Comparison of ENCODE assay signal across 9 cellular contexts in the genomic region with DNA sequence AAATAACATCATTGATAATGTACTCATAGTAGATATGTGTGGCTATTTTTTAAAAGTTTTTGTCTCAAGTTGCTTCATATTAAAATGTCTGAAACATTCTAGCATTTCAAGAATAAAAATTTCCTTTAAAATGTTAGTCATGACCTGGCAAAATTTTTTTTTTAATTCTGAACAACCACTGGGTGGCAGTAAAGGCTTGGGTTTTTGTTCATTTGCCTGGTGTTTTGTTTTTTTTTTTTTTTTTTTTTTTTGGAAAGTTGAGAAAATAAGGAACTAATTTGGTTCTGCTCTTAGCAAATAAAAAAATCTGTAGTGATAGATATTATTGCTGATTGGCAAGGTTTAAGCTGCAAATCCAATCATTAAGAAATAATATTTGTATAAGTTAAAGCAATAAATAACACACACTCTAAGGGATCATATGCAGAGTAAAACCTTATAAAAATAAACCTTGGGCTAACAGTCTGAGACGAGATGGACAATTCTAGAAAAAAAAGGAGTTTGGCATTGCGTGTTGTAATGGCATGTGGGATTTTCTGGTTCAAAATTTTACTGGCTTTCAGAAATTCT.
DNase-seq lines count a peak whose midpoint lies in the region; ATAC-seq and TF ChIP-seq lines count a peak whose summit lies in the region.
"Had no signal": no experiment of that assay in that cellular context is flagged by ENCODE, and none has a peak within 500 bp of the region (broad histone marks: within the 10 kb centered on the region; RNA-seq: fewer than 3 reads in every experiment).

No MANE protein-coding gene starts in this region.

- no peak overlapping the region for H3K4me2 ChIP-seq in GM23248 (ENCODE audit: unreplicated experiment)

- peaks cover 2% of the 10 kb centered on the region for H3K27me3 Mint-ChIP-seq in CD8-positive, alpha-beta T cell (ENCODE audit: low read depth)

- H3K4me3 Mint-ChIP-seq in CD8-positive, alpha-beta T cell: no peak overlapping the region
- H3K4me3 Mint-ChIP-seq: T-helper 1 cell treated with Interleukin-12 subunit alpha and Interleukin-12 subunit beta and Interleukin-4 antibody, amounts not matched to agents 30 μg/mL and 1 μg/mL, for 36 hours had no signal

- no peaks in the 10 kb centered on the region for H3K36me3 ChIP-seq in CD8-positive, alpha-beta T cell (ENCODE audit: insufficient read depth, low read length)
- no peaks in the 10 kb centered on the region for H3K36me3 ChIP-seq in GM23248 (ENCODE audit: low read depth)
- H3K36me3 ChIP-seq in Peyer's patch: no peaks in the 10 kb centered on the region
- H3K36me3 ChIP-seq in spleen: no peaks in the 10 kb centered on the region
- H3K36me3 ChIP-seq in H7 (replicated peaks; ENCODE audit: control insufficient read depth, insufficient read depth, low read length): no peaks in the 10 kb centered on the region

- in situ Hi-C loops in GM23248 (cut with MboI): loop anchor here (10.0 to 25.0 kb wide), 2 partner anchors 270 to 1172 kb away; no protein-coding TSS in a partner anchor

- H3K9me2 ChIP-seq in GM23248 (ENCODE audit: insufficient read depth): no peaks in the 10 kb centered on the region

- H3K27ac ChIP-seq in CD8-positive, alpha-beta T cell (ENCODE audit: low read depth, low read length): no peak overlapping the region
- H3K27ac ChIP-seq in GM23248: no peak overlapping the region
- no peak overlapping the region for H3K27ac ChIP-seq in Peyer's patch
- no peak overlapping the region for H3K27ac ChIP-seq in spleen

- no peak overlapping the region for H3K9ac ChIP-seq in GM23248

- no peak for ATAC-seq in CD8-positive, alpha-beta T cell

- no peaks in the 10 kb centered on the region for H3F3A ChIP-seq in GM23248 (ENCODE audit: insufficient read depth)

- 10 to 18% methylated on average over 2 of the region's 2 CpGs for WGBS in GM23248 (ENCODE audit: low coverage in 1 of 2, low lambda C conversion rate in 2 of 2, missing lambda C conversion rate in 2 of 2), 2 experiments
- 38 to 73% (median 61%) methylated on average over 2 of the region's 2 CpGs for WGBS in spleen, 5 donors

- no peaks in the 10 kb centered on the region for H3K36me3 Mint-ChIP-seq in CD8-positive, alpha-beta T cell

- H3K9me3 ChIP-seq in CD8-positive, alpha-beta T cell (ENCODE audit: low read length): no peaks in the 10 kb centered on the region
- H3K9me3 ChIP-seq in GM23248 (ENCODE audit: low read depth) (no peaks in the 10 kb centered on the region), Peyer's patch (no peaks in the 10 kb centered on the region), spleen (peaks cover 0 to 9% (median 0%) of the 10 kb centered on the region in 8 donors)

- no peak overlapping the region for H3K4me3 ChIP-seq in CD8-positive, alpha-beta T cell (ENCODE audit: low read depth, low read length)
- H3K4me3 ChIP-seq in GM23248 (no peak overlapping the region), Peyer's patch (no peak overlapping the region), fibroblast of villous mesenchyme (ENCODE audit: low read depth, low read length) (no peak overlapping the region), spleen (no peak overlapping the region), H7 (ENCODE audit: insufficient read depth, low read depth, low read length) (no peak overlapping the region)

- TF ChIP-seq POLR2A in Peyer's patch (IDR thresholded peaks at IDR 0.05) (no peak), spleen (IDR thresholded peaks at IDR 0.05) (no peak)

- no peaks in the 10 kb centered on the region for H3K27me3 ChIP-seq in CD8-positive, alpha-beta T cell (ENCODE audit: insufficient read depth, low read length)
- no peaks in the 10 kb centered on the region for H3K27me3 ChIP-seq in GM23248 (replicated peaks; ENCODE audit: insufficient read depth)
- no peaks in the 10 kb centered on the region for H3K27me3 ChIP-seq in Peyer's patch
- no peaks in the 10 kb centered on the region for H3K27me3 ChIP-seq in spleen (replicated peaks in 1 of 7)
- H3K27me3 ChIP-seq in H7 (ENCODE audit: control insufficient read depth, insufficient read depth, low read length): no peaks in the 10 kb centered on the region

- POLR2A ChIA-PET in CD8-positive, alpha-beta T cell (lab: Charles Lee): no interaction called here

- CTCF ChIA-PET in CD8-positive, alpha-beta T cell (lab: Charles Lee): interaction anchor here (1.3 kb wide), 1 partner anchor 267 kb away, joined by 7 read pairs; no protein-coding TSS in a partner anchor

- H3K4me1 ChIP-seq in CD8-positive, alpha-beta T cell (ENCODE audit: insufficient read depth, low read length): no peaks in the 10 kb centered on the region
- no peaks in the 10 kb centered on the region for H3K4me1 ChIP-seq in GM23248 (ENCODE audit: insufficient read depth)
- no peaks in the 10 kb centered on the region for H3K4me1 ChIP-seq in Peyer's patch
- H3K4me1 ChIP-seq in spleen: peaks cover 0 to 3% (median 0%) of the 10 kb centered on the region in 6 donors

- no peak overlapping the region for H3K27ac Mint-ChIP-seq in CD8-positive, alpha-beta T cell
- H3K27ac Mint-ChIP-seq: T-helper 1 cell treated with Interleukin-12 subunit alpha and Interleukin-12 subunit beta and Interleukin-4 antibody, amounts not matched to agents 30 μg/mL and 1 μg/mL, for 36 hours had no signal

- H2AFZ ChIP-seq in GM23248: no peak overlapping the region

- H3K4me1 Mint-ChIP-seq in CD8-positive, alpha-beta T cell (ENCODE audit: low read depth): no peaks in the 10 kb centered on the region

- no peaks in the 10 kb centered on the region for H3K79me2 ChIP-seq in GM23248 (ENCODE audit: insufficient read depth)

- no peaks in the 10 kb centered on the region for H3K9me3 Mint-ChIP-seq in CD8-positive, alpha-beta T cell
- H3K9me3 Mint-ChIP-seq: T-helper 1 cell treated with Interleukin-12 subunit alpha and Interleukin-12 subunit beta and Interleukin-4 antibody, amounts not matched to agents 30 μg/mL and 1 μg/mL, for 36 hours had no signal

- intact Hi-C loops in CD8-positive, alpha-beta T cell (cut with DNase I, micrococcal nuclease): loop anchor here (1.0 to 10.0 kb wide), 6 partner anchors 157 to 1976 kb away; a partner anchor contains a TSS
- intact Hi-C loops in spleen (cut with DNase I; ENCODE audit: low total_unique reads): no loop called here

- TF ChIP-seq CTCF in CD8-positive, alpha-beta T cell (IDR thresholded peaks at IDR 0.05): peak; percentile 70
- TF ChIP-seq CTCF in Peyer's patch (IDR thresholded peaks at IDR 0.05) (peak in 4 of 6 experiments; percentile 32 to 60 (median 54)), fibroblast of villous mesenchyme (IDR thresholded peaks at IDR 0.05; ENCODE audit: insufficient read depth, low read depth, low read length) (peak; percentile 42), spleen (IDR thresholded peaks at IDR 0.05 in 8 of 11, conservative IDR thresholded peaks at IDR 0.05 in 3 of 11) (peak in 7 of 11 experiments; percentile 20 to 59 (median 46))

- no peaks in the 10 kb centered on the region for H4K20me1 ChIP-seq in GM23248 (ENCODE audit: insufficient read depth)

- peak in 1 of 7 experiments; percentile 12 for DNase-seq in CD8-positive, alpha-beta T cell
- DNase-seq in GM23248 (peak; percentile 64), Peyer's patch (no peak), fibroblast of villous mesenchyme (ENCODE audit: low read depth) (peak; percentile 49), spleen (no peak), H7 (no peak)
- DNase-seq in stimulated activated CD4-positive, alpha-beta T cell treated with anti-CD3 and anti-CD28 coated beads, Interleukin-4, amount 100 ng/mL, for 1 hour: no peak
- no peak for DNase-seq in effector CD4-positive, alpha-beta T cell

Comparison
In these comparisons a context has a peak if more than half of its experiments do, and no peak if none do; other contexts are left out.
1. DNase-seq: peak in GM23248 (single experiment) and fibroblast of villous mesenchyme (single experiment); none in Peyer's patch (0 of 3), spleen (single experiment), H7 (single experiment), stimulated activated CD4-positive, alpha-beta T cell treated with anti-CD3 and anti-CD28 coated beads, Interleukin-4, amount 100 ng/mL, for 1 hour (single experiment) and effector CD4-positive, alpha-beta T cell (single experiment).
2. Peak in every context shown above with its lines, with median percentiles within 50 percentile points of each other: CTCF ChIP-seq.